Comparison of ENCODE assay signal across 1 cellular context in genomic region chr15:67831363-67831762, GRCh38.
TF ChIP-seq lines count a peak whose summit lies in the region.

No MANE protein-coding gene starts in this region.

TF ChIP-seq in HepG2, 621 proteins besides CTCF, POLR2A, EP300 and RAD21:
- TF ChIP-seq CEBPB (IDR thresholded peaks at IDR 0.05; ENCODE audit: borderline replicate concordance, low read depth, low read length) (0 out of 2 replicates have a peak, but pooled peaks have one; percentile 8), MIXL1 (CRISPR knock-in tag; IDR thresholded peaks at IDR 0.05) (no peak)
